In the genomic region with DNA sequence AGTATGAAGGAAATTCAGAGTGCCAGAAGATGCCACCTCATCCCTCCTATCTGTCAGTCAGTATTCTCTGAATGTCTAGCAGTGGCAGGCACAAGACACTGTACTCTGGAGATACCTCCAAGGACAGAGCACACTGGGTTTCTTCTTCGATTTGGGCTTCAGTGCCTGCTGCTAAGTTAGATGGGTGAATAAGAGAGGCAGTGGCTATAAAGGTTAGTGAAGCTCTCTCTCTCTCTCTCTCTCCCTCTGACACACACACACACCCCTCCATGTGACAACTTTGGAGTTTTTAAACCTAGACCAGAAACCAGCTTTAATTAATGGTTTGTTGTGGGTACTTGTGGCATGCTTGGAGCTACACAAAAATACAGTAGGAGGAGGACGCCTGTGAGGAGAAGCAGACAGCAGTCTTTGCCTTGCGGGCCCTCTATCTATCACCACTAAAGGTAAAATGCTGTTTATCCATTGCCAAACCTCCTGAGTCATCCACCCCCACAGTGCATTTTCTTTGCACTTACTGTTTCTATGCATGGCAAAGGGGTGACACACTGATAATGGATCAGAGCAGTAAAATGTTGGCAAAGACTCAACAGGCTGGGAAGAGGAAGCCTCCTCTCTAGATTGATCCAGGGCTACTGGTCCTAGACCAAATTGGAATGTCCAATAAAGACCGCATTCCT, we compare ENCODE assay signal across 13 cellular contexts.
A peak's percentile ranks its signal among the peaks of the same experiment; 100 is the strongest.
DNase-seq lines count a peak whose midpoint lies in the region; TF ChIP-seq lines count a peak whose summit lies in the region.
"Had no signal": no experiment of that assay in that cellular context is flagged by ENCODE, and none has a peak within 500 bp of the region (broad histone marks: within the 10 kb centered on the region; RNA-seq: fewer than 3 reads in every experiment).

No MANE protein-coding gene starts in this region.

- no peak overlapping the region for H3K23ac ChIP-seq in trophoblast cell (ENCODE audit: low read length)

- peaks cover 39% of the 10 kb centered on the region for H3K27me3 Mint-ChIP-seq in activated CD4-positive, alpha-beta memory T cell treated with anti-CD3 and anti-CD28 coated beads, Interleukin-2, amount 10 ng/mL, durations not matched to agents 7 days and 5 days

- peak overlapping the region; percentile 56 for H4K8ac ChIP-seq in trophoblast cell (ENCODE audit: low read depth, low read length)

- TF ChIP-seq POLR2A in esophagus muscularis mucosa (IDR thresholded peaks at IDR 0.05; ENCODE audit: low read depth) = no peak

- POLR2A ChIA-PET in PC-9 (lab: Charles Lee; ENCODE audit: unreplicated experiment) = no interaction called here
- POLR2A ChIA-PET in activated CD4-positive, alpha-beta memory T cell treated with anti-CD3 and anti-CD28 coated beads, Interleukin-2, amount 10 ng/mL, durations not matched to agents 7 days and 5 days (lab: Charles Lee) = no interaction called here

- H3K4me3 Mint-ChIP-seq in activated CD4-positive, alpha-beta memory T cell treated with anti-CD3 and anti-CD28 coated beads, Interleukin-2, amount 10 ng/mL, durations not matched to agents 7 days and 5 days = no peak overlapping the region

- H3K9me3 Mint-ChIP-seq in activated CD4-positive, alpha-beta memory T cell treated with anti-CD3 and anti-CD28 coated beads, Interleukin-2, amount 10 ng/mL, durations not matched to agents 7 days and 5 days = no peaks in the 10 kb centered on the region
- H3K9me3 Mint-ChIP-seq: naive B cell had no signal

- no TSS peak for BruUV-seq in PC-9 (replicated peaks; lab: Mats Ljungman, UMichigan)

- no peak for TF ChIP-seq EP300 in esophagus muscularis mucosa (IDR thresholded peaks at IDR 0.05)

- H3K79me2 ChIP-seq in PC-9 (ENCODE audit: low read depth) (no peaks in the 10 kb centered on the region), trophoblast cell (ENCODE audit: control insufficient read depth, insufficient read depth, low read length, poor library complexity) (no peaks in the 10 kb centered on the region)

- intact Hi-C loops in PC-9 (cut with micrococcal nuclease; ENCODE audit: unreplicated experiment) (loop anchor here (10.0 kb wide), 1 partner anchor 1661 kb away; no protein-coding TSS in a partner anchor), esophagus muscularis mucosa (cut with DNase I) (loop anchor here (2.0 to 10.0 kb wide), 3 partner anchors 231 to 467 kb away; no protein-coding TSS in a partner anchor)

- H3K4me2 ChIP-seq in PC-9 (peak overlapping the region; percentile 59), trophoblast cell (ENCODE audit: low read length) (no peak overlapping the region)

- H3K4me1 ChIP-seq in PC-9 (replicated peaks; ENCODE audit: insufficient read depth) = peaks cover 16% of the 10 kb centered on the region
- H3K4me1 ChIP-seq in esophagus muscularis mucosa = peaks cover 5 to 24% (median 13%) of the 10 kb centered on the region in 4 donors
- peaks cover 12 to 19% of the 10 kb centered on the region in 2 experiments for H3K4me1 ChIP-seq in trophoblast cell (ENCODE audit: control insufficient read depth in 1 of 2, insufficient read depth in 2 of 2, low read length in 2 of 2)
- peaks cover 7% of the 10 kb centered on the region; the same call in 1 of the 2 replicates for H3K4me1 ChIP-seq in SJCRH30

- peak overlapping the region; percentile 46 for H3K18ac ChIP-seq in trophoblast cell (ENCODE audit: low read length)

- H2AFZ ChIP-seq in PC-9 (peak overlapping the region; percentile 69), trophoblast cell (ENCODE audit: insufficient read depth, low read length, poor library complexity) (no peak overlapping the region)

- H3K27ac ChIP-seq in PC-9 = peak overlapping the region; percentile 62
- H3K27ac ChIP-seq in esophagus muscularis mucosa (replicated peaks in 1 of 4) = no peak overlapping the region
- peak overlapping the region; percentile 61 for H3K27ac ChIP-seq in trophoblast cell (ENCODE audit: low read depth, low read length)
- H3K27ac ChIP-seq in SJCRH30 = no peak overlapping the region
- H3K27ac ChIP-seq: adrenal gland, suprapubic skin had no signal

- no peaks in the 10 kb centered on the region for H4K20me1 ChIP-seq in PC-9 (ENCODE audit: insufficient read depth)

- H2BK12ac ChIP-seq in trophoblast cell (ENCODE audit: low read length) = peak overlapping the region; percentile 83

- H3K27me3 ChIP-seq in PC-9 (ENCODE audit: insufficient read depth, low read depth) (no peaks in the 10 kb centered on the region), esophagus muscularis mucosa (peaks cover 0 to 6% (median 2%) of the 10 kb centered on the region in 4 donors), trophoblast cell (ENCODE audit: insufficient read depth, low read length) (no peaks in the 10 kb centered on the region), SJCRH30 (no peaks in the 10 kb centered on the region)

- no peaks in the 10 kb centered on the region for H3K36me3 Mint-ChIP-seq in activated CD4-positive, alpha-beta memory T cell treated with anti-CD3 and anti-CD28 coated beads, Interleukin-2, amount 10 ng/mL, durations not matched to agents 7 days and 5 days (ENCODE audit: low read depth)
- H3K36me3 Mint-ChIP-seq: naive B cell had no signal

- H2BK120ac ChIP-seq in trophoblast cell (ENCODE audit: insufficient read depth, low read length, poor library complexity) = peak overlapping the region; percentile 83

- H3K4ac ChIP-seq in trophoblast cell (ENCODE audit: low read depth, low read length) = no peak overlapping the region

- H4K91ac ChIP-seq in trophoblast cell (ENCODE audit: low read depth, low read length) = peak overlapping the region; percentile 12

- 82% methylated on average over 4 of the region's 4 CpGs for WGBS in esophagus muscularis mucosa
- no CpG with 5 or more reads among the region's 4 CpGs for WGBS in trophoblast cell (ENCODE audit: extremely low coverage, insufficient coverage, insufficient read length)

- TF ChIP-seq CTCF in PC-9 (conservative IDR thresholded peaks at IDR 0.05) (no peak), esophagus muscularis mucosa (IDR thresholded peaks at IDR 0.05) (no peak)

- peak overlapping the region; percentile 89 for H2BK5ac ChIP-seq in trophoblast cell (ENCODE audit: low read depth, low read length, poor library complexity)

- no peak overlapping the region for H2AK5ac ChIP-seq in trophoblast cell (ENCODE audit: low read length)

- peaks cover 14% of the 10 kb centered on the region for H3F3A ChIP-seq in PC-9 (ENCODE audit: insufficient read depth, low read depth)

- DNase-seq in GM04504 (ENCODE audit: low read depth) (peak; percentile 76), PC-9 (peak; percentile 5 to 99), esophagus muscularis mucosa (ENCODE audit: extremely low spot score) (peak; percentile 53), trophoblast cell (peak; percentile 88 to 93), globus pallidus (ENCODE audit: low spot score) (no peak), SJCRH30 (no peak)
- no peak for DNase-seq in activated CD8-positive, alpha-beta memory T cell treated with anti-CD3 and anti-CD28 coated beads for 24 hours
- no peak for DNase-seq in activated CD4-positive, alpha-beta memory T cell treated with anti-CD3 and anti-CD28 coated beads, Interleukin-2, amount 10 ng/mL, durations not matched to agents 7 days and 5 days
- DNase-seq: adrenal gland; naive B cell; NCI-H1092 treated with DMSO at 0.1 percent for 48 hours; stimulated activated CD4-positive, alpha-beta T cell treated with anti-CD3 and anti-CD28 coated beads, Interleukin-2, amount 100 ng/mL, for 24 hours had no signal

- H3K9me3 ChIP-seq in PC-9 (ENCODE audit: insufficient read depth, low read depth) = peaks cover 8% of the 10 kb centered on the region
- no peaks in the 10 kb centered on the region for H3K9me3 ChIP-seq in esophagus muscularis mucosa
- H3K9me3 ChIP-seq in trophoblast cell (ENCODE audit: insufficient read depth, low read depth, low read length) = no peaks in the 10 kb centered on the region
- no peaks in the 10 kb centered on the region; the same call in 1 of the 2 replicates for H3K9me3 ChIP-seq in SJCRH30 (replicated peaks)
- H3K9me3 ChIP-seq: adrenal gland, suprapubic skin had no signal

- peaks cover 6% of the 10 kb centered on the region for H3K79me1 ChIP-seq in trophoblast cell (ENCODE audit: low read length)

- no peak overlapping the region for H4K12ac ChIP-seq in trophoblast cell (ENCODE audit: low read depth, low read length)

- H3K9ac ChIP-seq in trophoblast cell (ENCODE audit: low read length) = no peak overlapping the region

- no peaks in the 10 kb centered on the region for H3K36me3 ChIP-seq in PC-9 (ENCODE audit: low read depth)
- no peaks in the 10 kb centered on the region for H3K36me3 ChIP-seq in esophagus muscularis mucosa
- H3K36me3 ChIP-seq in trophoblast cell (ENCODE audit: control insufficient read depth in 1 of 2, insufficient read depth in 2 of 2, low read length in 2 of 2) = no peaks in the 10 kb centered on the region
- no peaks in the 10 kb centered on the region for H3K36me3 ChIP-seq in SJCRH30
- H3K36me3 ChIP-seq: adrenal gland, suprapubic skin had no signal

- H3K4me1 Mint-ChIP-seq in activated CD4-positive, alpha-beta memory T cell treated with anti-CD3 and anti-CD28 coated beads, Interleukin-2, amount 10 ng/mL, durations not matched to agents 7 days and 5 days = peaks cover 5% of the 10 kb centered on the region

- no peak overlapping the region for H3K14ac ChIP-seq in trophoblast cell (ENCODE audit: low read length)

- CTCF ChIA-PET in PC-9 (lab: Charles Lee) = no interaction called here
- CTCF ChIA-PET in activated CD4-positive, alpha-beta memory T cell treated with anti-CD3 and anti-CD28 coated beads, Interleukin-2, amount 10 ng/mL, durations not matched to agents 7 days and 5 days (lab: Charles Lee) = interaction anchor here (0.7 kb wide), 1 partner anchor 374 kb away, joined by 7 read pairs; no protein-coding TSS in a partner anchor

- no peak overlapping the region for H3K27ac Mint-ChIP-seq in activated CD4-positive, alpha-beta memory T cell treated with anti-CD3 and anti-CD28 coated beads, Interleukin-2, amount 10 ng/mL, durations not matched to agents 7 days and 5 days
- H3K27ac Mint-ChIP-seq: naive B cell had no signal

- H3K9me2 ChIP-seq in PC-9 (ENCODE audit: insufficient read depth) = no peaks in the 10 kb centered on the region

- H3K4me3 ChIP-seq in PC-9 (0 out of 2 replicates have a peak overlapping the region, but pooled peaks have one; percentile 6), esophagus muscularis mucosa (no peak overlapping the region), trophoblast cell (ENCODE audit: low read depth, low read length) (no peak overlapping the region), SJCRH30 (no peak overlapping the region)
- H3K4me3 ChIP-seq: adrenal gland, suprapubic skin had no signal

Comparison
In these comparisons a context has a peak if more than half of its experiments do, and no peak if none do; other contexts are left out.
1. DNase-seq: peak in GM04504 (single experiment), PC-9 (2 of 2), esophagus muscularis mucosa (single experiment) and trophoblast cell (2 of 2); none in globus pallidus (single experiment), SJCRH30 (0 of 2), activated CD8-positive, alpha-beta memory T cell treated with anti-CD3 and anti-CD28 coated beads for 24 hours (single experiment) and activated CD4-positive, alpha-beta memory T cell treated with anti-CD3 and anti-CD28 coated beads, Interleukin-2, amount 10 ng/mL, durations not matched to agents 7 days and 5 days (single experiment).
2. H3K27ac ChIP-seq: peak in PC-9 (single experiment) and trophoblast cell (single experiment); none in esophagus muscularis mucosa (0 of 4) and SJCRH30 (single experiment).